ENCODE assay signal across 8 cellular contexts in genomic region chr16:46853713-46854443, GRCh38. TPM values are rescaled to one million over a fixed set of nuclear protein-coding genes. Genes with fewer than 3 reads are reported as not detected.
DNase-seq lines count a peak whose midpoint lies in the region; ATAC-seq and TF ChIP-seq lines count a peak whose summit lies in the region.

No MANE protein-coding gene starts in this region.

- peak; percentile 83 for TF ChIP-seq CTCF in CD14-positive monocyte (IDR thresholded peaks at IDR 0.05)
- TF ChIP-seq CTCF in GM23338 (conservative IDR thresholded peaks at IDR 0.05; ENCODE audit: low read depth in 2 of 2) = peak; percentile 85 to 94
- TF ChIP-seq CTCF in WTC11 (IDR thresholded peaks at IDR 0.05) = peak; percentile 46
- TF ChIP-seq CTCF in kidney epithelial cell (IDR thresholded peaks at IDR 0.05; ENCODE audit: insufficient read depth, low read length, poor library complexity, severe bottlenecking) = peak; percentile 88

- CTCF ChIA-PET in WTC11 (lab: Charles Lee) = interaction anchor here (0.6 to 4.0 kb wide), 47 partner anchors 9 to 1311 kb away, joined by 3 to 146 read pairs (median 5); partner anchors contain the start of genes C16orf87, DNAJA2, GPT2 and NETO2

- H4K20me1 ChIP-seq in GM23338 (replicated peaks; ENCODE audit: insufficient read depth) = no peaks in the 10 kb centered on the region

- H3K27ac ChIP-seq in GM23338 (ENCODE audit: low read depth) (no peak overlapping the region), caudate nucleus (ENCODE audit: low read depth, low read length) (peak overlapping the region; percentile 55)

- no peak overlapping the region for H3K27ac Mint-ChIP-seq in CD14-positive monocyte
- no peak overlapping the region for H3K27ac Mint-ChIP-seq in GM23338
- H3K27ac Mint-ChIP-seq in WTC11 = peak overlapping the region; percentile 85; the same call in 1 of the 2 replicates

- H3K36me3 ChIP-seq in GM23338 (ENCODE audit: insufficient read depth) (no peaks in the 10 kb centered on the region), kidney epithelial cell (ENCODE audit: control insufficient read depth, insufficient read depth, low read length) (no peaks in the 10 kb centered on the region)

- DNase-seq in CD14-positive monocyte (ENCODE audit: low spot score) (peak; percentile 63), GM23338 (ENCODE audit: low spot score) (peak; percentile 93), NCI-H2081 (lab: John Stamatoyannopoulos, UW) (peak; percentile 38 to 70), WTC11 (ENCODE audit: low spot score) (peak; percentile 90), caudate nucleus (lab: John Stamatoyannopoulos, UW) (peak in 59 of 61 donors; percentile 7 to 87 (median 70)), kidney epithelial cell (ENCODE audit: low read depth) (no peak)
- DNase-seq in stimulated activated CD4-positive, alpha-beta T cell treated with anti-CD3 and anti-CD28 coated beads, Interleukin-1b, Interleukin-23, amount 100 ng/mL, for 48 hours = peak; percentile 54

- H3K4me1 ChIP-seq in GM23338 (ENCODE audit: insufficient read depth) = no peaks in the 10 kb centered on the region

- H3K36me3 Mint-ChIP-seq in CD14-positive monocyte (no peaks in the 10 kb centered on the region), GM23338 (ENCODE audit: low read depth) (no peaks in the 10 kb centered on the region), WTC11 (no peaks in the 10 kb centered on the region)

- peaks cover 6% of the 10 kb centered on the region for H3K4me1 Mint-ChIP-seq in CD14-positive monocyte
- H3K4me1 Mint-ChIP-seq in GM23338 = peaks cover 28% of the 10 kb centered on the region
- H3K4me1 Mint-ChIP-seq in WTC11 = peaks cover 27% of the 10 kb centered on the region

- ATAC-seq in GM23338 = peak; percentile 91
- ATAC-seq in WTC11 = peak; percentile 87
- ATAC-seq in HG03045 (IDR thresholded peaks at IDR 0.05; ENCODE audit: unreplicated experiment) = no peak

- H3K4me3 ChIP-seq in GM23338 = no peak overlapping the region
- no peak overlapping the region for H3K4me3 ChIP-seq in kidney epithelial cell (ENCODE audit: low read depth, low read length)

- H3K27me3 ChIP-seq in GM23338 (ENCODE audit: insufficient read depth) (no peaks in the 10 kb centered on the region), kidney epithelial cell (ENCODE audit: control insufficient read depth, insufficient read depth, low read length) (no peaks in the 10 kb centered on the region)

- H2AFZ ChIP-seq in GM23338 = peak overlapping the region; percentile 63

- H3K4me3 Mint-ChIP-seq in CD14-positive monocyte (no peak overlapping the region), GM23338 (no peak overlapping the region), WTC11 (no peak overlapping the region)

- H3K27me3 Mint-ChIP-seq in CD14-positive monocyte (ENCODE audit: low read depth in 3 of 3) (no peaks in the 10 kb centered on the region), GM23338 (ENCODE audit: insufficient read depth, low read depth, poor library complexity) (no peaks in the 10 kb centered on the region), WTC11 (ENCODE audit: low read depth) (no peaks in the 10 kb centered on the region)

- no peak overlapping the region for H3K4me2 ChIP-seq in GM23338

- POLR2A ChIA-PET in WTC11 (lab: Charles Lee) = interaction anchor here (0.5 to 1.1 kb wide), 7 partner anchors 30 to 133 kb away, joined by 3 to 7 read pairs (median 3); partner anchors contain the start of genes DNAJA2 and GPT2

- intact Hi-C loops in CD14-positive monocyte (cut with micrococcal nuclease) = loop anchor here (1.0 to 5.0 kb wide), 3 partner anchors 33 to 55 kb away; no protein-coding TSS in a partner anchor

- H3K9me3 Mint-ChIP-seq in CD14-positive monocyte (no peaks in the 10 kb centered on the region), GM23338 (no peaks in the 10 kb centered on the region), WTC11 (no peaks in the 10 kb centered on the region)

- no peaks in the 10 kb centered on the region for H3K79me2 ChIP-seq in GM23338 (replicated peaks; ENCODE audit: insufficient read depth)

- H3K9me2 ChIP-seq in GM23338 (ENCODE audit: insufficient read depth) = no peaks in the 10 kb centered on the region

- H3F3A ChIP-seq in GM23338 (replicated peaks; ENCODE audit: low read depth) = no peaks in the 10 kb centered on the region

TF ChIP-seq in GM23338, 12 proteins besides CTCF, POLR2A, EP300 and RAD21 (continues in another document):
- TF ChIP-seq EZH2 (IDR thresholded peaks at IDR 0.05; ENCODE audit: low read depth, unreplicated experiment) (no peak), REST (IDR thresholded peaks at IDR 0.05; ENCODE audit: unreplicated experiment) (no peak)

TF ChIP-seq in WTC11, 78 proteins besides CTCF, POLR2A, EP300 and RAD21:
- TF ChIP-seq CREB1 (CRISPR knock-in tag; IDR thresholded peaks at IDR 0.05) (no peak), ATF2 (CRISPR knock-in tag; IDR thresholded peaks at IDR 0.05; ENCODE audit: borderline replicate concordance, low read depth) (no peak), GABPB1 (CRISPR knock-in tag; IDR thresholded peaks at IDR 0.05) (peak; percentile 40; the same call in 1 of the 2 replicates), NR2C2 (CRISPR knock-in tag; IDR thresholded peaks at IDR 0.05) (no peak)

RNA-seq across cellular contexts. Expression of gene C16orf87, which starts 22.9 kb away (rescaled TPM):
- polyA plus RNA-seq in CD14-positive monocyte (1 to 10 TPM; 7.6 to 9.7 TPM), GM23338 (2016; fragmentation: Nextera tagmentation; extraction: Ambion mirVana) (40.2 and 46.0 TPM in 2 replicates)
- total RNA-seq in GM23338 (2014; rRNA removed; shearing (Covaris generic)) = 23.4 and 32.1 TPM in 2 replicates
- total RNA-seq in WTC11 (2021) (21.8 to 22.5 TPM (median 22.5 TPM) in 3 replicates), kidney epithelial cell (7.5 and 10.1 TPM in 2 replicates)

RNA-seq across cellular contexts. Expression of gene GPT2, which starts 30.3 kb away (rescaled TPM):
- 1 to 10 TPM in 1 of 2 donors, under 1 TPM in 1; 0.98 to 1.4 TPM for polyA plus RNA-seq in CD14-positive monocyte
- total RNA-seq in GM23338 (2014; rRNA removed; shearing (Covaris generic)) = 81.0 and 82.6 TPM in 2 replicates
- 48.5 TPM in 2 replicates for polyA plus RNA-seq in GM23338 (2016; fragmentation: Nextera tagmentation; extraction: Ambion mirVana)
- 61.0 to 81.8 TPM (median 63.1 TPM) in 3 replicates for total RNA-seq in WTC11 (2021)
- 71.2 and 73.3 TPM in 2 replicates for total RNA-seq in kidney epithelial cell
